Comparison of ENCODE assay signal across 25 cellular contexts in genomic region chr17:72167593-72167992, GRCh38. TPM values are rescaled to one million over a fixed set of nuclear protein-coding genes. Genes with fewer than 3 reads are reported as not detected.
DNase-seq lines count a peak whose midpoint lies in the region; ATAC-seq, FAIRE-seq and TF ChIP-seq lines count a peak whose summit lies in the region.
"Had no signal": no experiment of that assay in that cellular context is flagged by ENCODE, and none has a peak within 500 bp of the region (broad histone marks: within the 10 kb centered on the region; RNA-seq: fewer than 3 reads in every experiment).

No MANE protein-coding gene starts in this region.

- in situ Hi-C loops in Panc1 (cut with HindIII; ENCODE audit: low pct_unique_long_range_greater_than_20kb, low sequenced_read_pairs), result no loop called here

- no peaks in the 10 kb centered on the region for H3K36me3 ChIP-seq in Panc1 (ENCODE audit: control insufficient read depth, insufficient read depth, low read length)
- H3K36me3 ChIP-seq: BE2C; BLaER1 treated with 17β-estradiol and CSF1 and Interleukin-3, amounts not matched to agents 10 nM and 100 nM had no signal

- H3K4me3 ChIP-seq in Panc1 (ENCODE audit: low read depth in 2 of 2, low read length in 2 of 2), result no peak overlapping the region
- H3K4me3 ChIP-seq: BLaER1 treated with 17β-estradiol and CSF1 and Interleukin-3, amounts not matched to agents 10 nM and 100 nM had no signal

- no peaks in the 10 kb centered on the region for H3K27me3 ChIP-seq in Panc1 (ENCODE audit: control insufficient read depth, insufficient read depth, low read length)
- H3K27me3 ChIP-seq: BE2C; BLaER1 treated with 17β-estradiol and CSF1 and Interleukin-3, amounts not matched to agents 10 nM and 100 nM had no signal

- DNase-seq in AG20443 (ENCODE audit: low spot score), result peak; percentile 7
- no peak for DNase-seq in Panc1 (ENCODE audit: low read depth, low spot score)
- DNase-seq in left colon, result no peak
- no peak for DNase-seq in urothelium cell line (ENCODE audit: low spot score)
- no peak for DNase-seq in left lobe of liver (ENCODE audit: low spot score)
- DNase-seq in omental fat pad (ENCODE audit: low spot score), result no peak
- no peak for DNase-seq in effector CD8-positive, alpha-beta T cell (lab: John Stamatoyannopoulos, UW)
- DNase-seq: AML-193; BE2C; Calu3; CD4-positive, alpha-beta T cell; COR-L47; DMS53; DMS79 treated with DMSO at 0.1 percent for 48 hours; GF-D8; GOT3; H7 had no signal

- no peaks in the 10 kb centered on the region for H3K9me3 ChIP-seq in Panc1 (ENCODE audit: control insufficient read depth, insufficient read depth, low read depth, low read length)
- H3K9me3 ChIP-seq: BE2C; BLaER1 treated with 17β-estradiol and CSF1 and Interleukin-3, amounts not matched to agents 10 nM and 100 nM had no signal

- H3K27ac ChIP-seq in Panc1 (ENCODE audit: low read length), result no peak overlapping the region; the same call in 1 of the 2 replicates
- H3K27ac ChIP-seq: 22Rv1; BLaER1 treated with 17β-estradiol and CSF1 and Interleukin-3, amounts not matched to agents 10 nM and 100 nM had no signal

- intact Hi-C loops in Panc1 (cut with micrococcal nuclease; ENCODE audit: unreplicated experiment), result no loop called here
- intact Hi-C loops in left colon (cut with DNase I, micrococcal nuclease), result no loop called here

- peak; percentile 86 for FAIRE-seq in urothelium cell line (lab: Jason Lieb, UNC)
- FAIRE-seq: A204.1, GM12891, GM18507 had no signal

- BruUV-seq in Panc1 (replicated peaks; lab: Mats Ljungman, UMichigan), result no TSS peak

- CTCF ChIA-PET in Panc1 (lab: Charles Lee), result no interaction called here

- POLR2A ChIA-PET in Panc1 (lab: Charles Lee), result no interaction called here

- ATAC-seq in Panc1 (peak; percentile 34; the same call in 1 of the 2 replicates), left colon (peak; percentile 65), left lobe of liver (no peak), omental fat pad (ENCODE audit: low FRiP score) (no peak)
- ATAC-seq: HCT116 had no signal

- TF ChIP-seq CTCF in Panc1 (IDR thresholded peaks at IDR 0.05), result no peak
- TF ChIP-seq CTCF in omental fat pad (IDR thresholded peaks at IDR 0.05), result no peak

- peaks cover 9% of the 10 kb centered on the region; the same call in 1 of the 2 replicates for H3K4me1 ChIP-seq in Panc1 (ENCODE audit: control insufficient read depth, insufficient read depth, low read length)
- H3K4me1 ChIP-seq: BE2C; BLaER1 treated with 17β-estradiol and CSF1 and Interleukin-3, amounts not matched to agents 10 nM and 100 nM had no signal

RNA-seq across cellular contexts. Expression of gene SOX9, which starts 46.8 kb away (rescaled TPM):
- 79.5 TPM for total RNA-seq in Panc1 (2021; ENCODE audit: unreplicated experiment)
- 63.0 TPM for polyA plus RNA-seq in Panc1 (2012; ENCODE audit: insufficient read length)
- 10 to 100 TPM; 41.1 to 49.7 TPM for total RNA-seq in left colon
- 2.1 TPM for total RNA-seq in left lobe of liver
- 1 to 10 TPM in 2 of 4 donors, under 1 TPM in 2; 0.50 to 7.9 (median 1.8) TPM for total RNA-seq in omental fat pad
- total RNA-seq: CD4-positive, alpha-beta T cell; G401 had no signal
- polyA plus RNA-seq: CD14-positive monocyte had no signal

Comparison
In these comparisons a context has a peak if more than half of its experiments do, and no peak if none do; other contexts are left out.
1. ATAC-seq: peak in Panc1 (single experiment) and left colon (single experiment); none in left lobe of liver (single experiment) and omental fat pad (single experiment).